In genomic region chr17:77388384-77389306, GRCh38 we compare ENCODE assay signal across 9 cellular contexts.
DNase-seq lines count a peak whose midpoint lies in the region; ATAC-seq and TF ChIP-seq lines count a peak whose summit lies in the region.
"Had no signal": no experiment of that assay in that cellular context is flagged by ENCODE, and none has a peak within 500 bp of the region (broad histone marks: within the 10 kb centered on the region; RNA-seq: fewer than 3 reads in every experiment).

No MANE protein-coding gene starts in this region.

- no peaks in the 10 kb centered on the region for H3K9me2 ChIP-seq in hepatocyte (replicated peaks; ENCODE audit: insufficient read depth)
- H3K9me2 ChIP-seq in MM.1S (replicated peaks; ENCODE audit: insufficient read depth, low read length), result no peaks in the 10 kb centered on the region

- peaks cover 56% of the 10 kb centered on the region for H4K20me1 ChIP-seq in hepatocyte (ENCODE audit: insufficient read depth, poor library complexity, severe bottlenecking)
- no peaks in the 10 kb centered on the region; the same call in 1 of the 2 replicates for H4K20me1 ChIP-seq in MM.1S (ENCODE audit: insufficient read depth, low read length)

- H3K9ac ChIP-seq in skeletal muscle satellite cell (ENCODE audit: low read depth, low read length) (peak overlapping the region; percentile 64), MM.1S (ENCODE audit: low read length) (no peak overlapping the region)

- 50% methylated on average over 28 of the region's 29 CpGs for WGBS in hepatocyte (ENCODE audit: low lambda C conversion rate, missing lambda C conversion rate)

- H3K4me2 ChIP-seq in hepatocyte (peak overlapping the region; percentile 68), skeletal muscle satellite cell (ENCODE audit: low read length) (peak overlapping the region; percentile 44), MM.1S (ENCODE audit: low read depth, low read length) (no peak overlapping the region)
- H3K4me2 ChIP-seq: PC-9 had no signal

- H3K4me3 ChIP-seq in WERI-Rb-1 (ENCODE audit: low read depth, low read length) (no peak overlapping the region), hepatocyte (no peak overlapping the region), skeletal muscle satellite cell (ENCODE audit: low read length) (peak overlapping the region; percentile 10), MM.1S (ENCODE audit: low read length) (no peak overlapping the region)
- H3K4me3 ChIP-seq: PC-9 had no signal

- H2AFZ ChIP-seq in hepatocyte (no peak overlapping the region), MM.1S (ENCODE audit: low read length) (no peak overlapping the region)
- H2AFZ ChIP-seq: PC-9 had no signal

- H3K27ac ChIP-seq in WERI-Rb-1, result peak overlapping the region; percentile 54
- peak overlapping the region; percentile 83 for H3K27ac ChIP-seq in hepatocyte
- H3K27ac ChIP-seq in MM.1S (ENCODE audit: low read length), result no peak overlapping the region
- H3K27ac ChIP-seq: PC-9 had no signal

- H3K9me3 ChIP-seq in WERI-Rb-1 (ENCODE audit: severe bottlenecking) (no peaks in the 10 kb centered on the region), hepatocyte (ENCODE audit: low read depth) (no peaks in the 10 kb centered on the region), skeletal muscle satellite cell (replicated peaks; ENCODE audit: low read length) (no peaks in the 10 kb centered on the region), MM.1S (replicated peaks; ENCODE audit: insufficient read depth, low read length) (no peaks in the 10 kb centered on the region)

- no peaks in the 10 kb centered on the region for H3F3A ChIP-seq in MM.1S (ENCODE audit: insufficient read depth, low read length)

- H3K79me2 ChIP-seq in hepatocyte (peaks cover 89% of the 10 kb centered on the region), MM.1S (ENCODE audit: low read length) (peaks cover 85% of the 10 kb centered on the region)

- no peak for TF ChIP-seq CTCF in WERI-Rb-1 (IDR thresholded peaks at IDR 0.05; ENCODE audit: low read depth, low read length)
- TF ChIP-seq CTCF in hepatocyte (IDR thresholded peaks at IDR 0.05; ENCODE audit: poor library complexity), result no peak
- TF ChIP-seq CTCF in MM.1S (IDR thresholded peaks at IDR 0.05; ENCODE audit: low read length), result no peak

- H3K4me1 ChIP-seq in hepatocyte (ENCODE audit: insufficient read depth) (peaks cover 88% of the 10 kb centered on the region), skeletal muscle satellite cell (ENCODE audit: control insufficient read depth, insufficient read depth, low read length) (peaks cover 92% of the 10 kb centered on the region), MM.1S (ENCODE audit: low read length) (no peaks in the 10 kb centered on the region)

- H3K36me3 ChIP-seq in WERI-Rb-1 (peaks cover 60% of the 10 kb centered on the region), hepatocyte (replicated peaks; ENCODE audit: insufficient read depth, low read depth) (no peaks in the 10 kb centered on the region), skeletal muscle satellite cell (ENCODE audit: insufficient read depth, low read length) (peaks cover 17% of the 10 kb centered on the region), MM.1S (replicated peaks; ENCODE audit: insufficient read depth, low read length) (no peaks in the 10 kb centered on the region)

- ATAC-seq in HG02885 (IDR thresholded peaks at IDR 0.05; ENCODE audit: poor library complexity, unreplicated experiment), result no peak
- ATAC-seq in HG02852 (IDR thresholded peaks at IDR 0.05; ENCODE audit: unreplicated experiment), result no peak

- no peaks in the 10 kb centered on the region for H3K27me3 ChIP-seq in WERI-Rb-1 (ENCODE audit: insufficient read depth, low read depth, severe bottlenecking)
- no peaks in the 10 kb centered on the region for H3K27me3 ChIP-seq in hepatocyte
- H3K27me3 ChIP-seq in skeletal muscle satellite cell (ENCODE audit: control insufficient read depth, insufficient read depth, low read length), result no peaks in the 10 kb centered on the region
- H3K27me3 ChIP-seq in MM.1S (replicated peaks; ENCODE audit: insufficient read depth, low read length), result no peaks in the 10 kb centered on the region

- DNase-seq in EL (peak; percentile 56), WERI-Rb-1 (no peak), hepatocyte (ENCODE audit: low spot score) (no peak), MM.1S (no peak), SKM-1 treated with dmso at 0.1 percent for 144 hours (lab: John Stamatoyannopoulos, UW; ENCODE audit: unreplicated experiment) (no peak)
- DNase-seq: PC-9 had no signal
